In the genomic region with DNA sequence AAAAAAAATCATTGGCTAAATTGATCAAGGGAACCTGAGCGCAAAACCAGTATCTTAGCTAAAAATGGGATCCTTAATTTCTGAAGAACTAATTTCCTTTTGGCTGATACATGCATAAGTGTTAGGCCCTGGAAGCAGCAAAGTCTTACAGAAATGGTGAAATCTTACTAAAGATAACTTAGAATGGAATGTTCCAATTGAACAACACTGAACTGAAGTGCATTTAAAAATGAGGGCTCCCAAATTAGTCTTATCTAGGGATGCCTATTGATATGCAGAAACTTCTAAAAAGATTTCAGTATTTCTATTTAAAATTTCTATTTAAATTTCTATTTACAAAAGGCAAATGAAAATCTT, we compare ENCODE assay signal across 20 cellular contexts.
"Had no signal": no experiment of that assay in that cellular context is flagged by ENCODE, and none has a peak within 500 bp of the region (broad histone marks: within the 10 kb centered on the region; RNA-seq: fewer than 3 reads in every experiment).

No MANE protein-coding gene starts in this region.

- DNase-seq: caudate nucleus; cerebellar nuclear complex; cortex of kidney; effector memory CD8-positive, alpha-beta T cell; erythroblast; esophagus squamous epithelium; heart right ventricle; hippocampal formation; left cardiac atrium; mucosa of descending colon; naive B cell; pancreas; retina; sigmoid colon; spleen; stimulated activated CD4-positive, alpha-beta T cell treated with anti-CD3 and anti-CD28 coated beads, Interleukin-4, amount 100 ng/mL, for 4 hours; stimulated activated naive CD8-positive, alpha-beta T cell treated with anti-CD3 and anti-CD28 coated beads, Interleukin-15, Interleukin-2, amounts not matched to agents 100 U/mL and 50 U/mL, for 24 hours had no signal

- H3K9me3 ChIP-seq: esophagus squamous epithelium, gastroesophageal sphincter, neutrophil, pancreas, sigmoid colon had no signal

- H3K4me3 ChIP-seq: esophagus squamous epithelium, gastroesophageal sphincter, heart right ventricle, lung, mucosa of descending colon, pancreas, sigmoid colon, spleen had no signal

- H3K27ac ChIP-seq: esophagus squamous epithelium, neutrophil, pancreas, sigmoid colon, spleen had no signal

- H3K4me1 ChIP-seq: esophagus squamous epithelium, gastroesophageal sphincter, heart right ventricle, pancreas, sigmoid colon, spleen had no signal

- H3K27me3 ChIP-seq: esophagus squamous epithelium, gastroesophageal sphincter, heart right ventricle, neutrophil, pancreas, sigmoid colon, spleen had no signal

- H3K36me3 ChIP-seq: esophagus squamous epithelium, gastroesophageal sphincter, heart right ventricle, neutrophil, pancreas, sigmoid colon, spleen had no signal
